ENCODE assay signal across 22 cellular contexts in genomic region chr20:24808616-24809015, GRCh38.
"Had no signal": no experiment of that assay in that cellular context is flagged by ENCODE, and none has a peak within 500 bp of the region (broad histone marks: within the 10 kb centered on the region; RNA-seq: fewer than 3 reads in every experiment).

No MANE protein-coding gene starts in this region.

- H3K9me3 Mint-ChIP-seq: activated T-helper 1 cell treated with anti-CD3 and anti-CD28 coated beads, Interleukin-12 subunit alpha, Interleukin-12 subunit beta, Interleukin-2, Interleukin-4 antibody, amounts not matched to agents 30 ng/mL and 10 ng/mL and 1 ng/mL, durations not matched to agents 14 hours and 24 hours and 36 hours; mesothelial cell of epicardium; T-helper 1 cell treated with Interleukin-12 subunit alpha and Interleukin-12 subunit beta and Interleukin-4 antibody, amounts not matched to agents 30 μg/mL and 1 μg/mL, for 36 hours; type B pancreatic cell had no signal

- H3K4me1 ChIP-seq: foreskin keratinocyte, neural progenitor cell, psoas muscle, testis had no signal

- H3K36me3 ChIP-seq: cardiac muscle cell, neural progenitor cell, ovary had no signal

- H2AFZ ChIP-seq: neural progenitor cell had no signal

- H3K9me3 ChIP-seq: ovary, psoas muscle, testis had no signal

- H3K27me3 Mint-ChIP-seq: activated CD4-positive, alpha-beta T cell treated with anti-CD3 and anti-CD28 coated beads, Interleukin-2, amount 10 ng/mL, durations not matched to agents 7 days and 5 days had no signal

- H3K4me2 ChIP-seq: neural progenitor cell had no signal

- H3K27ac Mint-ChIP-seq: activated CD4-positive, alpha-beta T cell treated with anti-CD3 and anti-CD28 coated beads, Interleukin-2, amount 10 ng/mL, durations not matched to agents 7 days and 5 days; activated T-helper 1 cell treated with anti-CD3 and anti-CD28 coated beads, Interleukin-12 subunit alpha, Interleukin-12 subunit beta, Interleukin-2, Interleukin-4 antibody, amounts not matched to agents 30 ng/mL and 10 ng/mL and 1 ng/mL, durations not matched to agents 14 hours and 24 hours and 36 hours; mesothelial cell of epicardium; neural progenitor cell; T-helper 1 cell treated with Interleukin-12 subunit alpha and Interleukin-12 subunit beta and Interleukin-4 antibody, amounts not matched to agents 30 μg/mL and 1 μg/mL, for 36 hours; type B pancreatic cell had no signal

- ATAC-seq: activated CD4-positive, CD25-positive, alpha-beta regulatory T cell treated with anti-CD3 and anti-CD28 coated beads, Interleukin-2, amount 50 U/mL, for 24 hours; activated naive CD4-positive, alpha-beta T cell treated with anti-CD3 and anti-CD28 coated beads, Interleukin-2, amount 50 U/mL, for 72 hours; foreskin keratinocyte; left colon; psoas muscle; right cardiac atrium had no signal

- H3K27ac ChIP-seq: cardiac muscle cell, foreskin keratinocyte, neural progenitor cell, ovary, psoas muscle, skin epidermis, testis had no signal

- H3K27me3 ChIP-seq: cardiac muscle cell, foreskin keratinocyte, neural progenitor cell, ovary, testis had no signal

- DNase-seq: activated CD4-positive, alpha-beta T cell treated with anti-CD3 and anti-CD28 coated beads, Interleukin-2, amount 10 ng/mL, durations not matched to agents 7 days and 5 days; activated gamma-delta T cell treated with Interleukin-2 at 50 U/mL for 16 hours; foreskin keratinocyte; hippocampal formation; islet precursor cell; left colon; ovary; right cardiac atrium; stimulated activated CD4-positive, alpha-beta T cell treated with anti-CD3 and anti-CD28 coated beads, Interleukin-15, amount 100 ng/mL, for 24 hours; stimulated activated CD4-positive, alpha-beta T cell treated with anti-CD3 and anti-CD28 coated beads, Interleukin-2, amount 100 ng/mL, for 48 hours; testis had no signal

- H3K4me3 Mint-ChIP-seq: activated CD4-positive, alpha-beta T cell treated with anti-CD3 and anti-CD28 coated beads, Interleukin-2, amount 10 ng/mL, durations not matched to agents 7 days and 5 days; activated T-helper 1 cell treated with anti-CD3 and anti-CD28 coated beads, Interleukin-12 subunit alpha, Interleukin-12 subunit beta, Interleukin-2, Interleukin-4 antibody, amounts not matched to agents 30 ng/mL and 10 ng/mL and 1 ng/mL, durations not matched to agents 14 hours and 24 hours and 36 hours; mesothelial cell of epicardium; neural progenitor cell; T-helper 1 cell treated with Interleukin-12 subunit alpha and Interleukin-12 subunit beta and Interleukin-4 antibody, amounts not matched to agents 30 μg/mL and 1 μg/mL, for 36 hours; type B pancreatic cell had no signal

- H3K4me3 ChIP-seq: cardiac muscle cell, lung, neural progenitor cell, ovary, psoas muscle, skin epidermis, testis had no signal

- H3K9ac ChIP-seq: neural progenitor cell had no signal

- H3K36me3 Mint-ChIP-seq: activated naive CD4-positive, alpha-beta T cell treated with anti-CD3 and anti-CD28 coated beads, Interleukin-2, amount 50 U/mL, for 72 hours; mesothelial cell of epicardium; neural progenitor cell; type B pancreatic cell had no signal

- H3K4me1 Mint-ChIP-seq: activated CD4-positive, alpha-beta T cell treated with anti-CD3 and anti-CD28 coated beads, Interleukin-2, amount 10 ng/mL, durations not matched to agents 7 days and 5 days; mesothelial cell of epicardium had no signal
